In genomic region chr3:185060655-185061054, GRCh38 we compare ENCODE assay signal across 21 cellular contexts.
"Had no signal": no experiment of that assay in that cellular context is flagged by ENCODE, and none has a peak within 500 bp of the region (broad histone marks: within the 10 kb centered on the region; RNA-seq: fewer than 3 reads in every experiment).

No MANE protein-coding gene starts in this region.

- DNase-seq: KBM-7, MV-4-11, NCI-H1048, NCI-H1105, NCI-H1417, NCI-H1436 treated with DMSO at 0.1 percent for 48 hours, NCI-H1694, NCI-H187 treated with DMSO at 0.1 percent for 48 hours, NCI-H2029 treated with DMSO at 0.1 percent for 48 hours, NCI-H2171 treated with DMSO at 0.1 percent for 48 hours, NCI-H345, NCI-H524, NCI-H526 treated with DMSO at 0.1 percent for 48 hours, NCI-H748 treated with DMSO at 0.1 percent for 48 hours, Right ventricle myocardium superior, RPMI8226, SIG-M5 had no signal

- H3K27me3 ChIP-seq: SJSA1 had no signal

- H3K9me3 ChIP-seq: SJSA1 had no signal

- H3K4me3 ChIP-seq: SJSA1, SK-N-MC had no signal

- H3K4me1 ChIP-seq: SJSA1 had no signal

- FAIRE-seq: HTR-8/SVneo, RCC 7860 had no signal

- H3K27ac ChIP-seq: SJSA1, SK-N-MC had no signal
